Comparison of ENCODE assay signal across 8 cellular contexts in genomic region chr3:69855436-69856162, GRCh38.
DNase-seq lines count a peak whose midpoint lies in the region; ATAC-seq and TF ChIP-seq lines count a peak whose summit lies in the region.

No MANE protein-coding gene starts in this region.

- TF ChIP-seq POLR2A in stomach (IDR thresholded peaks at IDR 0.05), result no peak

- ATAC-seq in left cardiac atrium (peak; percentile 62 to 70), HG02642 (IDR thresholded peaks at IDR 0.05; ENCODE audit: poor library complexity, unreplicated experiment) (no peak)
- ATAC-seq in stimulated activated naive CD8-positive, alpha-beta T cell treated with anti-CD3 and anti-CD28 coated beads, Interleukin-15, amount 100 ng/mL, for 72 hours, result no peak

- DNase-seq in HT1080 (ENCODE audit: low read depth) (peak; percentile 29), adipocyte (ENCODE audit: low read depth) (peak; percentile 72), left cardiac atrium (no peak), stomach (no peak), NCI-H1694 treated with DMSO at 0.1 percent for 48 hours (lab: John Stamatoyannopoulos, UW) (no peak), activated gamma-delta T cell (lab: John Stamatoyannopoulos, UW) (no peak)
- DNase-seq in stimulated activated naive CD8-positive, alpha-beta T cell treated with anti-CD3 and anti-CD28 coated beads, Interleukin-15, amount 100 ng/mL, for 72 hours, result no peak

- H3K4me3 ChIP-seq in adipocyte (ENCODE audit: low read length) (no peak overlapping the region), stomach (no peak overlapping the region)

- peaks cover 27% of the 10 kb centered on the region for H3K4me1 ChIP-seq in adipocyte (ENCODE audit: control insufficient read depth, insufficient read depth, low read length)
- H3K4me1 ChIP-seq in stomach, result peaks cover 15 to 43% (median 26%) of the 10 kb centered on the region in 4 donors

- H3K27ac ChIP-seq in stomach, result peak overlapping the region in 3 of 5 donors; percentile 4 to 46 (median 17)

- intact Hi-C loops in left cardiac atrium (cut with DNase I) (loop anchor here (10.0 kb wide), 2 partner anchors 161 to 171 kb away; no protein-coding TSS in a partner anchor), stomach (cut with DNase I; ENCODE audit: low total_unique reads) (no loop called here)

- H3K9me3 ChIP-seq in adipocyte (ENCODE audit: control insufficient read depth, low read length) (no peaks in the 10 kb centered on the region), stomach (no peaks in the 10 kb centered on the region)

- peak in 3 of 7 experiments; percentile 14 to 21 (median 15) for TF ChIP-seq CTCF in stomach (IDR thresholded peaks at IDR 0.05)

- H3K36me3 ChIP-seq in adipocyte (ENCODE audit: control insufficient read depth, insufficient read depth, low read length, severe bottlenecking), result no peaks in the 10 kb centered on the region
- H3K36me3 ChIP-seq in stomach, result no peaks in the 10 kb centered on the region

- no peak overlapping the region for H3K9ac ChIP-seq in adipocyte (ENCODE audit: low read length)

- no peaks in the 10 kb centered on the region for H3K27me3 Mint-ChIP-seq in stimulated activated naive CD8-positive, alpha-beta T cell treated with anti-CD3 and anti-CD28 coated beads, Interleukin-15, amount 100 ng/mL, for 72 hours

- no peak for TF ChIP-seq EP300 in stomach (IDR thresholded peaks at IDR 0.05)

- WGBS in stomach, 5 donors, result 12 to 23% (median 21%) methylated on average over 5 of the region's 5 CpGs

- no peak overlapping the region for H3K4me3 Mint-ChIP-seq in stimulated activated naive CD8-positive, alpha-beta T cell treated with anti-CD3 and anti-CD28 coated beads, Interleukin-15, amount 100 ng/mL, for 72 hours

- no peaks in the 10 kb centered on the region for H3K4me1 Mint-ChIP-seq in stimulated activated naive CD8-positive, alpha-beta T cell treated with anti-CD3 and anti-CD28 coated beads, Interleukin-15, amount 100 ng/mL, for 72 hours

- no peak overlapping the region for H3K27ac Mint-ChIP-seq in stimulated activated naive CD8-positive, alpha-beta T cell treated with anti-CD3 and anti-CD28 coated beads, Interleukin-15, amount 100 ng/mL, for 72 hours

- H3K27me3 ChIP-seq in adipocyte (replicated peaks; ENCODE audit: control insufficient read depth, insufficient read depth, low read length) (no peaks in the 10 kb centered on the region), stomach (no peaks in the 10 kb centered on the region)

- no peaks in the 10 kb centered on the region for H3K9me3 Mint-ChIP-seq in stimulated activated naive CD8-positive, alpha-beta T cell treated with anti-CD3 and anti-CD28 coated beads, Interleukin-15, amount 100 ng/mL, for 72 hours

Comparison
In these comparisons a context has a peak if more than half of its experiments do, and no peak if none do; other contexts are left out.
1. DNase-seq: peak in HT1080 (single experiment) and adipocyte (single experiment); none in left cardiac atrium (single experiment), stomach (single experiment), NCI-H1694 treated with DMSO at 0.1 percent for 48 hours (single experiment), stimulated activated naive CD8-positive, alpha-beta T cell treated with anti-CD3 and anti-CD28 coated beads, Interleukin-15, amount 100 ng/mL, for 72 hours (0 of 2) and activated gamma-delta T cell (single experiment).
2. ATAC-seq: peak in left cardiac atrium (2 of 2); none in stimulated activated naive CD8-positive, alpha-beta T cell treated with anti-CD3 and anti-CD28 coated beads, Interleukin-15, amount 100 ng/mL, for 72 hours (single experiment) and HG02642 (single experiment).